In the genomic region with DNA sequence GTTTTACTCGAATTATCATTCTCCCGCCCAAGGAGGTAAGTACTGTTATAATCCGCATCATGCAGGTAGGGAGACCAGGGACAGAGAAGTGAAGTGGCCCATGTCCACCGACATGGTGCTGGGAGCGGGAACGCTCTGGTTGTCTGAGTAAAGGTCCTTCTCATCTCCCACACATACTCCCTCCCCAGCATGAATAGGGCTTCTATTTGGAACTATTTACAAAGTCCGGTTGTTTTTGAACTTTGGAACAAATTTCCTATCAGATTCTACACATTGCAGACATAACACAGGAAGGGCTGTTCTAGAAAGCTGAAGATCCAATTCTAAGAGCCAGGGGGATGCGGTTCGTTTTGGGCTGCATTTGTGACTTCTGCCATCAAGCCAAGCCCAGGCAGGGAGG, we compare ENCODE assay signal across 1 cellular context.
TF ChIP-seq lines count a peak whose summit lies in the region.

No MANE protein-coding gene starts in this region.

TF ChIP-seq in HepG2, 621 proteins besides CTCF, POLR2A, EP300 and RAD21 (continued from another document and continues in another):
- TF ChIP-seq PAXIP1 (CRISPR knock-in tag; conservative IDR thresholded peaks at IDR 0.05) (peak; percentile 96), CEBPG (CRISPR knock-in tag; IDR thresholded peaks at IDR 0.05) (peak; percentile 19; the same call in 1 of the 2 replicates), FOXK2 (IDR thresholded peaks at IDR 0.05) (no peak), ZNF83 (CRISPR knock-in tag; IDR thresholded peaks at IDR 0.05; ENCODE audit: borderline replicate concordance) (no peak), ISL2 (CRISPR knock-in tag; IDR thresholded peaks at IDR 0.05) (peak; percentile 37; the same call in 1 of the 2 replicates), SSRP1 (CRISPR knock-in tag; IDR thresholded peaks at IDR 0.05) (no peak), ATF2 (CRISPR knock-in tag; IDR thresholded peaks at IDR 0.05) (0 out of 2 replicates have a peak, but pooled peaks have one; percentile 40), ZNF224 (CRISPR knock-in tag; IDR thresholded peaks at IDR 0.05) (0 out of 2 replicates have a peak, but pooled peaks have one; percentile 65), ZMYM2 (CRISPR knock-in tag; IDR thresholded peaks at IDR 0.05) (no peak), HNRNPLL (IDR thresholded peaks at IDR 0.05; ENCODE audit: low read depth, low read length, poor library complexity, severe bottlenecking) (no peak), FOXO1 (CRISPR knock-in tag; IDR thresholded peaks at IDR 0.05) (peak; percentile 66; the same call in 1 of the 2 replicates), POLR2G (IDR thresholded peaks at IDR 0.05; ENCODE audit: low read depth, low read length) (peak; percentile 34; the same call in 1 of the 2 replicates), GATA4 (IDR thresholded peaks at IDR 0.05; ENCODE audit: borderline replicate concordance, low read depth) (0 out of 2 replicates have a peak, but pooled peaks have one; percentile 15), HDAC2 (CRISPR knock-in tag; IDR thresholded peaks at IDR 0.05) (peak; percentile 64), ZNF609 (CRISPR knock-in tag; IDR thresholded peaks at IDR 0.05; ENCODE audit: borderline replicate concordance) (peak; percentile 83), ZNF605 (CRISPR knock-in tag; IDR thresholded peaks at IDR 0.05) (peak; percentile 63), NFE2L2 (IDR thresholded peaks at IDR 0.05; ENCODE audit: low read length) (no peak), NRL (CRISPR knock-in tag; IDR thresholded peaks at IDR 0.05; ENCODE audit: borderline replicate concordance) (no peak), NCOA2 (CRISPR knock-in tag; IDR thresholded peaks at IDR 0.05) (peak; percentile 74), ZFP1 (CRISPR knock-in tag; IDR thresholded peaks at IDR 0.05) (no peak), ARID3A (IDR thresholded peaks at IDR 0.05; ENCODE audit: low read depth, low read length) (peak; percentile 57), XRCC5 (optimal IDR thresholded peaks at IDR 0.05; ENCODE audit: low read length) (peak; percentile 57), CC2D1A (CRISPR knock-in tag; IDR thresholded peaks at IDR 0.05) (no peak), SAFB2 (CRISPR knock-in tag; IDR thresholded peaks at IDR 0.05; ENCODE audit: borderline replicate concordance, low read depth) (no peak), SKI (IDR thresholded peaks at IDR 0.05; ENCODE audit: partially characterized antibody) (peak; percentile 37), SP5 (CRISPR knock-in tag; IDR thresholded peaks at IDR 0.05; ENCODE audit: borderline replicate concordance, low read depth) (0 out of 2 replicates have a peak, but pooled peaks have one; percentile 21), PATZ1 (CRISPR knock-in tag; IDR thresholded peaks at IDR 0.05) (0 out of 2 replicates have a peak, but pooled peaks have one; percentile 48), ZMYM3 (CRISPR knock-in tag; IDR thresholded peaks at IDR 0.05) (0 out of 2 replicates have a peak, but pooled peaks have one; percentile 18), NR3C1 (CRISPR knock-in tag; IDR thresholded peaks at IDR 0.05) (no peak), ZC3H13 (CRISPR knock-in tag; IDR thresholded peaks at IDR 0.05) (no peak)
- TF ChIP-seq, protein P1, sequence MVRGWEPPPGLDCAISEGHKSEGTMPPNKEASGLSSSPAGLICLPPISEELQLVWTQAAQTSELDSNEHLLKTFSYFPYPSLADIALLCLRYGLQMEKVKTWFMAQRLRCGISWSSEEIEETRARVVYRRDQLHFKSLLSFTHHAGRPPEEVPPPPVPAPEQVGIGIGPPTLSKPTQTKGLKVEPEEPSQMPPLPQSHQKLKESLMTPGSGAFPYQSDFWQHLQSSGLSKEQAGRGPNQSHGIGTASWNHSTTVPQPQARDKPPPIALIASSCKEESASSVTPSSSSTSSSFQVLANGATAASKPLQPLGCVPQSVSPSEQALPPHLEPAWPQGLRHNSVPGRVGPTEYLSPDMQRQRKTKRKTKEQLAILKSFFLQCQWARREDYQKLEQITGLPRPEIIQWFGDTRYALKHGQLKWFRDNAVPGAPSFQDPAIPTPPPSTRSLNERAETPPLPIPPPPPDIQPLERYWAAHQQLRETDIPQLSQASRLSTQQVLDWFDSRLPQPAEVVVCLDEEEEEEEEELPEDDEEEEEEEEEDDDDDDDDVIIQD (CRISPR knock-in tag; IDR thresholded peaks at IDR 0.05; ENCODE audit: low read depth): peak; percentile 62; the same call in 1 of the 2 replicates
- TF ChIP-seq, protein P2, sequence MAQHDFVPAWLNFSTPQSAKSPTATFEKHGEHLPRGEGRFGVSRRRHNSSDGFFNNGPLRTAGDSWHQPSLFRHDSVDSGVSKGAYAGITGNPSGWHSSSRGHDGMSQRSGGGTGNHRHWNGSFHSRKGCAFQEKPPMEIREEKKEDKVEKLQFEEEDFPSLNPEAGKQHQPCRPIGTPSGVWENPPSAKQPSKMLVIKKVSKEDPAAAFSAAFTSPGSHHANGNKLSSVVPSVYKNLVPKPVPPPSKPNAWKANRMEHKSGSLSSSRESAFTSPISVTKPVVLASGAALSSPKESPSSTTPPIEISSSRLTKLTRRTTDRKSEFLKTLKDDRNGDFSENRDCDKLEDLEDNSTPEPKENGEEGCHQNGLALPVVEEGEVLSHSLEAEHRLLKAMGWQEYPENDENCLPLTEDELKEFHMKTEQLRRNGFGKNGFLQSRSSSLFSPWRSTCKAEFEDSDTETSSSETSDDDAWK (CRISPR knock-in tag; IDR thresholded peaks at IDR 0.05): no peak
- TF ChIP-seq, protein P3, sequence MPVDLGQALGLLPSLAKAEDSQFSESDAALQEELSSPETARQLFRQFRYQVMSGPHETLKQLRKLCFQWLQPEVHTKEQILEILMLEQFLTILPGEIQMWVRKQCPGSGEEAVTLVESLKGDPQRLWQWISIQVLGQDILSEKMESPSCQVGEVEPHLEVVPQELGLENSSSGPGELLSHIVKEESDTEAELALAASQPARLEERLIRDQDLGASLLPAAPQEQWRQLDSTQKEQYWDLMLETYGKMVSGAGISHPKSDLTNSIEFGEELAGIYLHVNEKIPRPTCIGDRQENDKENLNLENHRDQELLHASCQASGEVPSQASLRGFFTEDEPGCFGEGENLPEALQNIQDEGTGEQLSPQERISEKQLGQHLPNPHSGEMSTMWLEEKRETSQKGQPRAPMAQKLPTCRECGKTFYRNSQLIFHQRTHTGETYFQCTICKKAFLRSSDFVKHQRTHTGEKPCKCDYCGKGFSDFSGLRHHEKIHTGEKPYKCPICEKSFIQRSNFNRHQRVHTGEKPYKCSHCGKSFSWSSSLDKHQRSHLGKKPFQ (CRISPR knock-in tag; IDR thresholded peaks at IDR 0.05; ENCODE audit: insufficient replicate concordance): peak; percentile 74
- TF ChIP-seq, protein P4, sequence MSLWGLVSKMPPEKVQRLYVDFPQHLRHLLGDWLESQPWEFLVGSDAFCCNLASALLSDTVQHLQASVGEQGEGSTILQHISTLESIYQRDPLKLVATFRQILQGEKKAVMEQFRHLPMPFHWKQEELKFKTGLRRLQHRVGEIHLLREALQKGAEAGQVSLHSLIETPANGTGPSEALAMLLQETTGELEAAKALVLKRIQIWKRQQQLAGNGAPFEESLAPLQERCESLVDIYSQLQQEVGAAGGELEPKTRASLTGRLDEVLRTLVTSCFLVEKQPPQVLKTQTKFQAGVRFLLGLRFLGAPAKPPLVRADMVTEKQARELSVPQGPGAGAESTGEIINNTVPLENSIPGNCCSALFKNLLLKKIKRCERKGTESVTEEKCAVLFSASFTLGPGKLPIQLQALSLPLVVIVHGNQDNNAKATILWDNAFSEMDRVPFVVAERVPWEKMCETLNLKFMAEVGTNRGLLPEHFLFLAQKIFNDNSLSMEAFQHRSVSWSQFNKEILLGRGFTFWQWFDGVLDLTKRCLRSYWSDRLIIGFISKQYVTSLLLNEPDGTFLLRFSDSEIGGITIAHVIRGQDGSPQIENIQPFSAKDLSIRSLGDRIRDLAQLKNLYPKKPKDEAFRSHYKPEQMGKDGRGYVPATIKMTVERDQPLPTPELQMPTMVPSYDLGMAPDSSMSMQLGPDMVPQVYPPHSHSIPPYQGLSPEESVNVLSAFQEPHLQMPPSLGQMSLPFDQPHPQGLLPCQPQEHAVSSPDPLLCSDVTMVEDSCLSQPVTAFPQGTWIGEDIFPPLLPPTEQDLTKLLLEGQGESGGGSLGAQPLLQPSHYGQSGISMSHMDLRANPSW (CRISPR knock-in tag; IDR thresholded peaks at IDR 0.05; ENCODE audit: borderline replicate concordance): no peak
